8 cellular contexts compared by ENCODE assay signal in the genomic region with DNA sequence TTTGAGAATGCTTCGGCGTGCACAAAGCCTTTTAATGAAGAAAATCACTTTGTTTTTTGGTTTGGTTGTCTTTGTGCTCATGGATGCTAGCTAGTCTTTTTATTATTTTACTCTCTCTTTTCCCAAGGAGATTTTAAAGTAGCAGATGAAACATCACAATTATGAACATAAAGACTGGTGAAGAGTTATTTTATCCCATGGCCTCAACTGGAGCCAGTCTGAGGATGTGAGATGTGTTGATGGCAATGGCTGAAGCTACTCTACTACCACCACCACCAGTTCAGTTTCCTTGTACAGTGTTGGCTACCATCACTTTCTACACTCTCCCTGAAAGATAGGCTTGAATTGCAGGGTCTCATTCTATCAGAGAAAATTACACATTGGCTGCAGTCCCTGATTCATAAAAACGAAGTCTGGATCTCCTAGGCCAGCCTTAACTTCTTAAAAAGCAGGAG. TPM values are rescaled to one million over a fixed set of nuclear protein-coding genes. Genes with fewer than 3 reads are reported as not detected.
DNase-seq lines count a peak whose midpoint lies in the region; TF ChIP-seq lines count a peak whose summit lies in the region.

No MANE protein-coding gene starts in this region.

- CTCF ChIA-PET in PC-9 (lab: Charles Lee), result no interaction called here

- H3K4me2 ChIP-seq in PC-9, result peak overlapping the region; percentile 76

- peaks cover 45% of the 10 kb centered on the region for H3K79me2 ChIP-seq in PC-9 (ENCODE audit: low read depth)

- BruUV-seq in PC-9 (replicated peaks; lab: Mats Ljungman, UMichigan), result TSS peak; percentile 87

- peaks cover 26% of the 10 kb centered on the region; the same call in 1 of the 2 replicates for H3K36me3 ChIP-seq in PC-9 (ENCODE audit: low read depth)
- H3K36me3 ChIP-seq in rectal smooth muscle tissue (ENCODE audit: control insufficient read depth, insufficient read depth, low read length), result no peaks in the 10 kb centered on the region

- H3K9me2 ChIP-seq in PC-9 (ENCODE audit: insufficient read depth), result no peaks in the 10 kb centered on the region

- no peaks in the 10 kb centered on the region for H3K9me3 ChIP-seq in PC-9 (ENCODE audit: insufficient read depth, low read depth)

- intact Hi-C loops in PC-9 (cut with micrococcal nuclease; ENCODE audit: unreplicated experiment), result loop anchor here (1.0 kb wide), 1 partner anchor 22 kb away; no protein-coding TSS in a partner anchor

- peaks cover 7% of the 10 kb centered on the region; the same call in 1 of the 2 replicates for H3F3A ChIP-seq in PC-9 (ENCODE audit: insufficient read depth, low read depth)

- peaks cover 31% of the 10 kb centered on the region for H4K20me1 ChIP-seq in PC-9 (ENCODE audit: insufficient read depth)

- H3K4me1 ChIP-seq in PC-9 (replicated peaks; ENCODE audit: insufficient read depth), result peaks cover 30% of the 10 kb centered on the region
- H3K4me1 ChIP-seq in rectal smooth muscle tissue (ENCODE audit: control insufficient read depth, insufficient read depth, low read length), result peaks cover 6% of the 10 kb centered on the region

- peak overlapping the region; percentile 82 for H2AFZ ChIP-seq in PC-9

- H3K27me3 ChIP-seq in PC-9 (ENCODE audit: insufficient read depth, low read depth) (no peaks in the 10 kb centered on the region), rectal smooth muscle tissue (ENCODE audit: control insufficient read depth, insufficient read depth, low read length) (no peaks in the 10 kb centered on the region)

- POLR2A ChIA-PET in PC-9 (lab: Charles Lee; ENCODE audit: unreplicated experiment), result interaction anchor here (0.5 to 0.7 kb wide), 3 partner anchors 78 to 190 kb away, joined by 5 to 15 read pairs (median 6); no protein-coding TSS in a partner anchor

- H3K4me3 ChIP-seq in GM12864 (ENCODE audit: low read depth, low read length), result peak overlapping the region; percentile 42
- peak overlapping the region; percentile 38; the same call in 1 of the 2 replicates for H3K4me3 ChIP-seq in PC-9
- peak overlapping the region; percentile 23 for H3K4me3 ChIP-seq in rectal smooth muscle tissue (ENCODE audit: low read length)

- TF ChIP-seq CTCF in GM12864 (IDR thresholded peaks at IDR 0.05; ENCODE audit: low read depth, low read length, missing control alignments) (no peak), PC-9 (conservative IDR thresholded peaks at IDR 0.05) (no peak)

- H3K9ac ChIP-seq in rectal smooth muscle tissue (ENCODE audit: low read length), result no peak overlapping the region

- no peak for DNase-seq in GM12864 (ENCODE audit: low read depth)
- DNase-seq in PC-9, result no peak
- no peak for DNase-seq in epithelial cell of prostate (ENCODE audit: low read depth, low spot score)
- no peak for DNase-seq in SK-N-DZ (ENCODE audit: low spot score)
- DNase-seq in NCI-H2081 treated with DMSO at 0.1 percent for 48 hours (lab: John Stamatoyannopoulos, UW), result no peak
- no peak for DNase-seq in UCSD-AML1 (lab: John Stamatoyannopoulos, UW; ENCODE audit: unreplicated experiment)
- DNase-seq in NCI-H1105 (lab: John Stamatoyannopoulos, UW), result no peak

- no peak overlapping the region; the same call in 1 of the 2 replicates for H3K27ac ChIP-seq in PC-9
- peak overlapping the region; percentile 98 for H3K27ac ChIP-seq in epithelial cell of prostate
- H3K27ac ChIP-seq in rectal smooth muscle tissue (ENCODE audit: low read depth, low read length), result peak overlapping the region; percentile 54

RNA-seq across cellular contexts. Expression of a gene that starts 0.5 kb away (rescaled TPM):
- 115 and 116 TPM in 2 replicates for total RNA-seq in PC-9 (2021)
- polyA plus RNA-seq in SK-N-DZ (2014; cell fraction: cytosol; rRNA removed), result 18.3 and 19.0 TPM in 2 replicates
- polyA plus RNA-seq in SK-N-DZ (2014; cell fraction: nucleus; rRNA removed), result 40.7 and 53.7 TPM in 2 replicates

RNA-seq across cellular contexts. Expression of a gene that starts 33.7 kb away (rescaled TPM):
- 3.9 and 4.1 TPM in 2 replicates for total RNA-seq in PC-9 (2021)
- 0.22 TPM in 1 of 2 replicates, not detected in the other for polyA plus RNA-seq in SK-N-DZ (2014; cell fraction: cytosol; rRNA removed)
- not detected in 2 replicates for polyA plus RNA-seq in SK-N-DZ (2014; cell fraction: nucleus; rRNA removed)
